In genomic region chr2:198782734-198783133, GRCh38 we compare ENCODE assay signal across 25 cellular contexts.
"Had no signal": no experiment of that assay in that cellular context is flagged by ENCODE, and none has a peak within 500 bp of the region (broad histone marks: within the 10 kb centered on the region; RNA-seq: fewer than 3 reads in every experiment).

No MANE protein-coding gene starts in this region.

- H3K27ac ChIP-seq: HL-60, KMS-11, SJCRH30 had no signal

- H3K4me1 ChIP-seq: SJCRH30 had no signal

- ATAC-seq: K562, Panc1, PC-3, Right ventricle myocardium inferior, SK-N-SH treated with all-trans-retinoic acid at 6 μM for 48 hours had no signal

- H3K36me3 ChIP-seq: SJCRH30 had no signal

- H3K27ac Mint-ChIP-seq: IgD-negative memory B cell had no signal

- DNase-seq: Kasumi-1, MV-4-11, NCI-H1048, NCI-H1105, NCI-H1417, NCI-H1436 treated with DMSO at 0.1 percent for 48 hours, NCI-H1694, NCI-H187 treated with DMSO at 0.1 percent for 48 hours, NCI-H2029 treated with DMSO at 0.1 percent for 48 hours, NCI-H2171, NCI-H226, NCI-H446, NCI-H510A, NCI-H524 treated with DMSO at 0.1 percent for 48 hours, NCI-H774, PC-3, SHP77 treated with DMSO at 0.1 percent for 48 hours, SJCRH30 had no signal

- H3K27me3 ChIP-seq: SJCRH30 had no signal

- H3K4me3 Mint-ChIP-seq: IgD-negative memory B cell had no signal

- H3K4me3 ChIP-seq: K562, SJCRH30 had no signal

- H3K9me3 ChIP-seq: SJCRH30 had no signal

- H3K27me3 Mint-ChIP-seq: IgD-negative memory B cell had no signal

- H3K9ac ChIP-seq: KMS-11 had no signal

- H3K4me1 Mint-ChIP-seq: IgD-negative memory B cell had no signal
